9 cellular contexts compared by ENCODE assay signal in the genomic region with DNA sequence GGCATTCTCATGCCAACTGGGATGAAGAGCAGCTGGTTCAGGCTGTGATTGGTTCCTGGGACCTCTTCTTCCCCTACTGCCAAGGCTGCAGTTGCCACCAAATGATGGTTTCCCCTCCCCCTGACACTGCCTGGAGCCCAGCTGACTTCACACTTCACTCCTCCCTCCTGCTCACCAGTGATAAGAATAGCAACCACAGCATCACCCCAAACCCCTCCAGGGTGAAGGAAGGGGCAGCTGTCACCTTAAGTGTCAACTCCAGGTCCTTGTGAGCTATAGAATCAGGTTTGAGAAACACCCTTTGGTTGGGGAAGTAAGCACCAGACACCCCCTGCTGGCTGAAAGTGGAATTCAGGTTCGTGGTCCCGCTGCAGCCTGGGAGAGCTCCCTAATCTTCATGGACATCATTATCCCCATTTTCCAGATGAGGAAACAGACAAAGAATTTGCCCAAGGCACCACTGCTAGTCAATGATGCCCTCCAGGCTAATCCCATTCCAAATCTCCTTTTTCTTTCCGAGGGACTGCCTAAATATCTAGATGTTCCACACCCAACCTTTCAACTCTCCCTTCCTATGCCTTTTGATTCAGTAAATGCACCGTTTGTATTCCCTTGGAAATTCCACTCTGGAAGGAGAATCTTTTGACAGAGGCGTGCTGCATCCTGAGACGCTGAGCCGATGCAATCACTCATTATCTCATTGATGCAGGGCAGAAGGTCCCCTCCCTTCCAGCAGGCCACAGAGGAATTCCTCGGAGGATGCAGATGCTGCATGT. TPM values are rescaled to one million over a fixed set of nuclear protein-coding genes. Genes with fewer than 3 reads are reported as not detected.
DNase-seq lines count a peak whose midpoint lies in the region; ATAC-seq and TF ChIP-seq lines count a peak whose summit lies in the region.
"Had no signal": no experiment of that assay in that cellular context is flagged by ENCODE, and none has a peak within 500 bp of the region (broad histone marks: within the 10 kb centered on the region; RNA-seq: fewer than 3 reads in every experiment).

No MANE protein-coding gene starts in this region.

- no peak overlapping the region for H3K27ac ChIP-seq in fibroblast of lung (ENCODE audit: insufficient read depth, low read length)
- H3K27ac ChIP-seq in tibial nerve, result no peak overlapping the region
- H3K27ac ChIP-seq: epithelial cell of prostate had no signal

- no peak for TF ChIP-seq POLR2A in tibial nerve (IDR thresholded peaks at IDR 0.05)

- H3K4me3 ChIP-seq in fibroblast of lung (replicated peaks in 1 of 4; ENCODE audit: control extremely low read depth in 1 of 4, insufficient read depth in 1 of 4, low read depth in 3 of 4, low read length in 4 of 4) (no peak overlapping the region), tibial nerve (no peak overlapping the region)

- peak; percentile 58 for DNase-seq in NK-92 treated with Interleukin-12 subunit alpha and Interleukin-12 subunit beta, amount 100 ng/mL, for 24 hours (lab: John Stamatoyannopoulos, UW)
- no peak for DNase-seq in NK-92 (lab: John Stamatoyannopoulos, UW; ENCODE audit: unreplicated experiment)
- peak; percentile 85 for DNase-seq in NCI-H2227 treated with DMSO at 0.1 percent for 48 hours (lab: John Stamatoyannopoulos, UW)
- DNase-seq in activated CD8-positive, alpha-beta memory T cell treated with anti-CD3 and anti-CD28 coated beads, Interleukin-2, amount 50 U/mL, for 4 hours, result peak; percentile 54
- DNase-seq in fibroblast of lung (ENCODE audit: low read depth in 2 of 2), result peak in 1 of 2 donors; percentile 30
- peak; percentile 72 for DNase-seq in neural crest cell (ENCODE audit: low read depth, low spot score)
- peak; percentile 27 to 55 for DNase-seq in tibial nerve (ENCODE audit: low spot score in 2 of 2)

- no peaks in the 10 kb centered on the region for H3K79me2 ChIP-seq in fibroblast of lung (ENCODE audit: control insufficient read depth, insufficient read depth, low read length)

- no peak overlapping the region for H3K27ac Mint-ChIP-seq in neural crest cell (ENCODE audit: unreplicated experiment)

- TF ChIP-seq EP300 in tibial nerve (IDR thresholded peaks at IDR 0.05), result no peak

- no peaks in the 10 kb centered on the region for H3K27me3 ChIP-seq in fibroblast of lung (ENCODE audit: control insufficient read depth, insufficient read depth, low read length)
- H3K27me3 ChIP-seq in tibial nerve, result peaks cover 0 to 6% of the 10 kb centered on the region in 2 donors

- H3K9me3 ChIP-seq in fibroblast of lung (ENCODE audit: control insufficient read depth, insufficient read depth, low read depth, low read length) (no peaks in the 10 kb centered on the region), tibial nerve (no peaks in the 10 kb centered on the region)

- no peak overlapping the region for H3K9ac ChIP-seq in fibroblast of lung (ENCODE audit: insufficient read depth, low read length)

- no peak overlapping the region for H3K4me3 Mint-ChIP-seq in neural crest cell

- ATAC-seq in GM21390 (IDR thresholded peaks at IDR 0.05; ENCODE audit: unreplicated experiment), result no peak

- H3K4me1 Mint-ChIP-seq in neural crest cell, result peaks cover 12% of the 10 kb centered on the region

- no peaks in the 10 kb centered on the region for H3K36me3 Mint-ChIP-seq in neural crest cell (ENCODE audit: low read depth)

- no peak overlapping the region for H2AFZ ChIP-seq in fibroblast of lung (ENCODE audit: low read length)

- H3K4me1 ChIP-seq in fibroblast of lung (ENCODE audit: control insufficient read depth, extremely low read depth, insufficient read depth, low read length), result no peaks in the 10 kb centered on the region
- no peaks in the 10 kb centered on the region for H3K4me1 ChIP-seq in tibial nerve

- no peak overlapping the region for H3K4me2 ChIP-seq in fibroblast of lung (ENCODE audit: extremely low read depth, insufficient read depth, low read length)

- H3K9me3 Mint-ChIP-seq in neural crest cell, result no peaks in the 10 kb centered on the region

- H3K36me3 ChIP-seq in fibroblast of lung (ENCODE audit: control insufficient read depth, insufficient read depth, low read length) (no peaks in the 10 kb centered on the region), tibial nerve (no peaks in the 10 kb centered on the region)

- no peaks in the 10 kb centered on the region for H4K20me1 ChIP-seq in fibroblast of lung (ENCODE audit: control insufficient read depth, extremely low read depth, insufficient read depth, low read length)

- TF ChIP-seq CTCF in fibroblast of lung (conservative IDR thresholded peaks at IDR 0.05 in 1 of 2, IDR thresholded peaks at IDR 0.05 in 1 of 2; ENCODE audit: low read depth in 1 of 2, low read length in 2 of 2) (peak; percentile 75), neural crest cell (conservative IDR thresholded peaks at IDR 0.05) (peak; percentile 76), tibial nerve (IDR thresholded peaks at IDR 0.05) (peak; percentile 39 to 53 (median 49))

- 17 to 20% methylated on average over 8 of the region's 8 CpGs for WGBS in tibial nerve, 2 donors

- peaks cover 18% of the 10 kb centered on the region for H3K27me3 Mint-ChIP-seq in neural crest cell (ENCODE audit: low read depth)

RNA-seq across cellular contexts. Expression of gene UQCRFS1, which starts 50.5 kb away (rescaled TPM):
- 31.6 and 34.0 TPM in 2 replicates for total RNA-seq in fibroblast of lung
- 42.7 and 43.0 TPM in 2 replicates for polyA plus RNA-seq in fibroblast of lung
- polyA plus RNA-seq in fibroblast of lung (2012), result 33.2 and 39.8 TPM in 2 replicates
- 31.6 and 38.3 TPM in 2 replicates for polyA minus RNA-seq in fibroblast of lung (ENCODE audit: low replicate concordance)
- total RNA-seq in neural crest cell, result 34.8 and 36.1 TPM in 2 replicates
- 10 to 100 TPM; 14.1 to 20.1 (median 16.7) TPM for total RNA-seq in tibial nerve
